ENCODE assay signal across 34 cellular contexts in the genomic region with DNA sequence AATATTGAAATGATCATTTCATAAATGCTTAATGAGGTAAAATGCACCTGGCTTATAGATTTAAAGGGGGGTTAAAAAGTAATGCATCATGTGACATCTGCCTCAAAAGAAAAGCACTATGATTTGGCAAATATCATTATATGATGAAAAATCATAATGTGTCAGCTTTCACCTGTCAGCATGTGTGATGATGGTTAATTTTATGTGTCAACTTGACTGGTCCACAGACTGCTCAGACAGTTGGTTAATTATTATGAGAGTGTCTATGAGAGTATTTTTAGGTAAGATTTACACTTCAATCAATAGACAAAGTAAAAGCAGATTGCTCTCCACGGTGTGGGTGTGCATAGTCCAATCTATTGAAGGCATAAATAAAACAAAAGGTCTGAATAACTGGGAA.
"Had no signal": no experiment of that assay in that cellular context is flagged by ENCODE, and none has a peak within 500 bp of the region (broad histone marks: within the 10 kb centered on the region; RNA-seq: fewer than 3 reads in every experiment).

No MANE protein-coding gene starts in this region.

- H3K4me2 ChIP-seq: KMS-11 had no signal

- H3K9me3 ChIP-seq: MG63 had no signal

- DNase-seq: Karpas-422, Kasumi-1, MG63, MM.1S, MV-4-11, NCI-H1048, NCI-H1092, NCI-H1092 treated with DMSO at 0.1 percent for 48 hours, NCI-H1105, NCI-H1105 treated with DMSO at 0.1 percent for 48 hours, NCI-H1436, NCI-H1436 treated with DMSO at 0.1 percent for 48 hours, NCI-H146, NCI-H1694, NCI-H1694 treated with DMSO at 0.1 percent for 48 hours, NCI-H187, NCI-H187 treated with DMSO at 0.1 percent for 48 hours, NCI-H1930, NCI-H2029, NCI-H2029 treated with DMSO at 0.1 percent for 48 hours, NCI-H2081, NCI-H2081 treated with DMSO at 0.1 percent for 48 hours, NCI-H2107, NCI-H2171, NCI-H2171 treated with DMSO at 0.1 percent for 48 hours, NCI-H2227 treated with DMSO at 0.1 percent for 48 hours, NCI-H226, NCI-H345, NCI-H446, NCI-H446 treated with DMSO at 0.1 percent for 48 hours, NCI-H510A, NCI-H510A treated with DMSO at 0.1 percent for 48 hours, NCI-H524 had no signal

- H3K9ac ChIP-seq: KMS-11 had no signal

- H3K36me3 ChIP-seq: MG63 had no signal

- H3K4me3 ChIP-seq: MG63 had no signal

- H3K27ac ChIP-seq: KMS-11 had no signal

- H3K27me3 ChIP-seq: MG63 had no signal
